In the genomic region with DNA sequence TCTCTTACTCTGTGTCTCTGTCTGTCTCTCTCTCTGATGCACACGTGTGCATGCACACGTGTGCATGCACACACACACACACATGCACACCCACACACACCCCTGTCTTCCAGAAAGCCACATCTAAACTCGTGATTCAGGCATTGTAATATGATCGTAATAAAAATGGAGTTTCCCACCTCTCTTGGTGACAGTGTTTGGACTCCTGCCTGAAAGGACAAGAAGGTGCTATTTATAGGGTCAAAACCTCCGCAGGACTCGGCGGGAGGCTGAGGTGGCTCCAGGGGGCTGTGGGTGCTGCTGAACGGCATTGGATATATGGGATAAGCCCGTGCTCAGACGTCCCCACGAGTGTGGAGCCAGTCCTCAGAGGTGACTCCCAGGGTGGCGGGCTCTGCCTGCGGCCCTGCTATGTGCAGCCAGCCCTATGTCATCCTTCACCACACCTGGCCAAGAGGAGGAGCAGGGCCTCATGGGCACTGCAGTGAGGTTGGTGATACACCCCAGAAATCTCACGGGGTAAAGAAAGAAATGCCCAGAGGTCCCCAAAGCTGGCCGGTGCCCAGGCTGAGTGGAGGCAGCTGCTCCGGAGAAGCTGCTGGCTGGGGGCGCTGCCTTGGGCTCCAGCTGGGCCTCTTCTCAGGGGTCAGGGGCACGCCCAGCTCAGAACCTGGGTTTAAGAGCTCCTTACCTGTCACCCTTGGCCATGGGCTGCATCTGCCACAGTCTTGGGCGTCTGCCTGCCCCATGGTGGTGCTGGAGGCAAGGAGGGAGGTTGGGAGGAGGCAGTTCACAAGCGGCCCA, we compare ENCODE assay signal across 8 cellular contexts. TPM values are rescaled to one million over a fixed set of nuclear protein-coding genes. Genes with fewer than 3 reads are reported as not detected.
DNase-seq lines count a peak whose midpoint lies in the region; TF ChIP-seq lines count a peak whose summit lies in the region.

No MANE protein-coding gene starts in this region.

- peak overlapping the region; percentile 60 for H3K27ac Mint-ChIP-seq in dendritic cell treated with granulocyte-macrophage colony-stimulating factor and Interleukin-4, amounts not matched to agents 40 ng/mL and 50 ng/mL, for 4 days
- H3K27ac Mint-ChIP-seq in neural progenitor cell = no peak overlapping the region

- TF ChIP-seq CTCF in AG10803 (conservative IDR thresholded peaks at IDR 0.05; ENCODE audit: low read length) (no peak), neural progenitor cell (IDR thresholded peaks at IDR 0.05) (no peak), GM10248 (IDR thresholded peaks at IDR 0.05; ENCODE audit: control extremely low read depth, extremely low read depth, low read depth, missing control alignments) (no peak)

- DNase-seq in AG10803 (ENCODE audit: low read depth) = no peak
- DNase-seq in Kasumi-1 (lab: John Stamatoyannopoulos, UW) = peak; percentile 27 to 47
- no peak for DNase-seq in neural progenitor cell (ENCODE audit: low spot score)
- DNase-seq in UCSD-AML1 (lab: John Stamatoyannopoulos, UW; ENCODE audit: unreplicated experiment) = no peak
- DNase-seq in GM10248 (ENCODE audit: extremely low spot score) = no peak
- no peak for DNase-seq in AML-193 (lab: John Stamatoyannopoulos, UW)
- DNase-seq in HAP-1 (ENCODE audit: low spot score in 2 of 2) = no peak

- in situ Hi-C loops in HAP-1 (cut with MboI; ENCODE audit: low sequenced_read_pairs) = no loop called here

- peaks cover 15% of the 10 kb centered on the region for H3K4me1 ChIP-seq in neural progenitor cell
- H3K4me1 ChIP-seq in HAP-1 = peaks cover 9% of the 10 kb centered on the region; the same call in 1 of the 2 replicates

- peaks cover 25% of the 10 kb centered on the region for H3F3A ChIP-seq in neural progenitor cell (ENCODE audit: low read depth)

- H3K4me1 Mint-ChIP-seq in dendritic cell treated with granulocyte-macrophage colony-stimulating factor and Interleukin-4, amounts not matched to agents 40 ng/mL and 50 ng/mL, for 4 days (ENCODE audit: low read depth) = peaks cover 36% of the 10 kb centered on the region
- H3K4me1 Mint-ChIP-seq in neural progenitor cell = peaks cover 19% of the 10 kb centered on the region

- peak overlapping the region; percentile 42 for H3K4me3 Mint-ChIP-seq in dendritic cell treated with granulocyte-macrophage colony-stimulating factor and Interleukin-4, amounts not matched to agents 40 ng/mL and 50 ng/mL, for 4 days
- peak overlapping the region; percentile 16 for H3K4me3 Mint-ChIP-seq in neural progenitor cell

- no peak overlapping the region for H3K4me2 ChIP-seq in neural progenitor cell

- H3K4me3 ChIP-seq in AG10803 (ENCODE audit: low read length) = peak overlapping the region; percentile 63
- no peak overlapping the region for H3K4me3 ChIP-seq in neural progenitor cell
- no peak overlapping the region for H3K4me3 ChIP-seq in HAP-1

- no peak overlapping the region for H3K9ac ChIP-seq in neural progenitor cell

- H3K9me3 Mint-ChIP-seq in dendritic cell treated with granulocyte-macrophage colony-stimulating factor and Interleukin-4, amounts not matched to agents 40 ng/mL and 50 ng/mL, for 4 days = no peaks in the 10 kb centered on the region
- H3K9me3 Mint-ChIP-seq in neural progenitor cell = no peaks in the 10 kb centered on the region

- H4K20me1 ChIP-seq in neural progenitor cell (ENCODE audit: low read depth) = peaks cover 4% of the 10 kb centered on the region

- H2AFZ ChIP-seq in neural progenitor cell (replicated peaks) = peak overlapping the region; percentile 64

- POLR2A ChIA-PET in GM10248 (lab: Yijun Ruan, JAX) = no interaction called here

- CTCF ChIA-PET in GM10248 (lab: Yijun Ruan, JAX) = no interaction called here

- no peaks in the 10 kb centered on the region for H3K36me3 Mint-ChIP-seq in dendritic cell treated with granulocyte-macrophage colony-stimulating factor and Interleukin-4, amounts not matched to agents 40 ng/mL and 50 ng/mL, for 4 days (ENCODE audit: low read depth)
- H3K36me3 Mint-ChIP-seq in neural progenitor cell = peaks cover 1% of the 10 kb centered on the region

- H3K9me3 ChIP-seq in neural progenitor cell (ENCODE audit: low read depth) (no peaks in the 10 kb centered on the region), HAP-1 (no peaks in the 10 kb centered on the region)

- H3K27ac ChIP-seq in neural progenitor cell = no peak overlapping the region

- H3K27me3 Mint-ChIP-seq in dendritic cell treated with granulocyte-macrophage colony-stimulating factor and Interleukin-4, amounts not matched to agents 40 ng/mL and 50 ng/mL, for 4 days = peaks cover 48% of the 10 kb centered on the region
- peaks cover 6% of the 10 kb centered on the region for H3K27me3 Mint-ChIP-seq in neural progenitor cell (ENCODE audit: insufficient read depth, low read depth)

- intact Hi-C loops in dendritic cell treated with granulocyte-macrophage colony-stimulating factor and Interleukin-4, amounts not matched to agents 40 ng/mL and 50 ng/mL, for 4 days (cut with micrococcal nuclease) = no loop called here

- no peaks in the 10 kb centered on the region for H3K79me2 ChIP-seq in neural progenitor cell (ENCODE audit: low read depth)

- H3K27me3 ChIP-seq in neural progenitor cell (peaks cover 22% of the 10 kb centered on the region), HAP-1 (ENCODE audit: low read depth) (no peaks in the 10 kb centered on the region)

- H3K36me3 ChIP-seq in neural progenitor cell (no peaks in the 10 kb centered on the region), HAP-1 (replicated peaks) (no peaks in the 10 kb centered on the region)

RNA-seq across cellular contexts. Expression of a gene that starts 5.0 kb away (rescaled TPM):
- 6.2 and 20.1 TPM in 2 replicates for total RNA-seq in neural progenitor cell (ENCODE audit: low replicate concordance)

RNA-seq across cellular contexts. Expression of a gene that starts 48.5 kb away (rescaled TPM):
- not detected in 2 replicates for total RNA-seq in neural progenitor cell (ENCODE audit: low replicate concordance)

Comparison
In these comparisons a context has a peak if more than half of its experiments do, and no peak if none do; other contexts are left out.
1. DNase-seq: peak in Kasumi-1 (2 of 2); none in AG10803 (single experiment), neural progenitor cell (single experiment), UCSD-AML1 (single experiment), GM10248 (single experiment), AML-193 (0 of 2) and HAP-1 (0 of 2).